ENCODE assay signal across 11 cellular contexts in the genomic region with DNA sequence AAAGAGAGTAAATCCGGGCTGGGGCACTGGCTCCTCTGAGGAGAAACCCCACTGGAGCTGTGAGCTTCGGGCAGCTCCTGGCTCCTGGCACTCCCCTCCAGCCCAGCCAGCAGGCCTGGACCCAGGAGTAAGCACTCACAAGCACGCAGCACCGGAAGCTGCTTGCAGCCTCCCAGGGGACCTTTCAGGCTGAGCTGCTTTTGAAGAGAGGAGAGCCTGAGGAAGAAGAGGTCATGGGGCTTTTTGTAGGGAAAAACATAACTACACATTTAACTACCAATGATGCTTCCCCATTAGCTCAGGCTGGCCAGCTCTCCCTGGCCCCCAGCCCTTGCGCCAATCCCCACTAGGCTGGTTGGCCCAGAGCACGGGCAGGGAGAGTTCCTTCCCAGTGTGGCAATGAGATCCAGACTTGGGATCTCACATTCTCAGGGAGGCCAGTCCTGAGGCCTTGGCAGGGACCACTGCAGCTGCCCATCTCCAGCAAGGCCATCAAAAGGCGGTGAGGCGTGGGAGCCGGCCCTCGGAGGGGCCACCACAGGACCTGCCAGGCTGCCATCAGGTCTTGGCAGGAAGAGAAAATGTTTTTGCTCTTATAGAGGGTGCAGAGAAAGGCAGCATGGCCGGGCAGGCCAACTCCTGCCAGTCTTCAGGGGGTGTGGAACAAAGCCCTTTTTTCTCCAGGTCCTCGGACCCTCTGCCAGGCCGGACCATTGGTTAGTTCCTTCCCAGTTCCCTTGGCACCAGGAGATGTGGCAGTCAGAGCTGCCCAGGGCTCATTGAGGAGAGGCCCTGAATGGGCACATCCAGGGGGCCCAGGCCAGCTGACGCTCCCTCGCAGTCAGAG. TPM values are rescaled to one million over a fixed set of nuclear protein-coding genes. Genes with fewer than 3 reads are reported as not detected.
DNase-seq lines count a peak whose midpoint lies in the region; ATAC-seq, FAIRE-seq and TF ChIP-seq lines count a peak whose summit lies in the region.
"Had no signal": no experiment of that assay in that cellular context is flagged by ENCODE, and none has a peak within 500 bp of the region (broad histone marks: within the 10 kb centered on the region; RNA-seq: fewer than 3 reads in every experiment).

No MANE protein-coding gene starts in this region.

- H3K27me3 Mint-ChIP-seq in neural progenitor cell (ENCODE audit: insufficient read depth, low read depth), result peaks cover 2% of the 10 kb centered on the region
- peaks cover 3% of the 10 kb centered on the region for H3K27me3 Mint-ChIP-seq in activated T-helper 17 cell treated with anti-CD3 and anti-CD28 coated beads, Interleukin-2, amount 50 U/mL, for 72 hours

- H3K4me1 ChIP-seq in Karpas-422 (ENCODE audit: low read length), result peaks cover 7% of the 10 kb centered on the region
- 0 out of 7 replicates have a peak, but pooled peaks cover 0 to 5% (median 0%) of the 10 kb centered on the region in 4 experiments for H3K4me1 ChIP-seq in H1 (replicated peaks in 1 of 4; ENCODE audit: control insufficient read depth in 3 of 4, insufficient read depth in 4 of 4, low read length in 3 of 4)
- no peaks in the 10 kb centered on the region for H3K4me1 ChIP-seq in neural progenitor cell

- no peak for TF ChIP-seq RAD21 in H1 (IDR thresholded peaks at IDR 0.05 in 1 of 2, conservative IDR thresholded peaks at IDR 0.05 in 1 of 2; ENCODE audit: low read depth in 2 of 2, low read length in 2 of 2)

- H3K79me2 ChIP-seq in Karpas-422 (ENCODE audit: low read length) (no peaks in the 10 kb centered on the region), H1 (ENCODE audit: control insufficient read depth in 1 of 2, insufficient read depth in 2 of 2, low read length in 2 of 2) (no peaks in the 10 kb centered on the region), neural progenitor cell (ENCODE audit: low read depth) (no peaks in the 10 kb centered on the region)

- H3K4ac ChIP-seq in H1 (replicated peaks; ENCODE audit: insufficient read length, low read depth, low read length), result no peak overlapping the region

- no peaks in the 10 kb centered on the region for H3K36me3 ChIP-seq in Karpas-422 (ENCODE audit: insufficient read depth, low read length)
- no peaks in the 10 kb centered on the region for H3K36me3 ChIP-seq in H1 (ENCODE audit: control insufficient read depth in 2 of 4, insufficient read depth in 4 of 4, low read length in 3 of 4)
- no peaks in the 10 kb centered on the region for H3K36me3 ChIP-seq in neural progenitor cell

- peak; percentile 80 for DNase-seq in Ammon's horn (ENCODE audit: low spot score)
- peak; percentile 54 for DNase-seq in Karpas-422
- DNase-seq in H1 (ENCODE audit: low read depth in 1 of 2, low spot score in 2 of 2), result no peak
- DNase-seq in neural progenitor cell (ENCODE audit: low spot score), result peak; percentile 30
- DNase-seq in NCI-H446 (lab: John Stamatoyannopoulos, UW), result no peak
- no peak for DNase-seq in dermis blood vessel endothelial cell
- DNase-seq in NCI-H226, result no peak
- DNase-seq: activated CD4-positive, alpha-beta T cell treated with anti-CD3 and anti-CD28 coated beads, Interleukin-2, amount 50 U/mL, for 4 hours; PC-9 had no signal

- H2AFZ ChIP-seq in Karpas-422 (ENCODE audit: low read length) (0 out of 2 replicates have a peak overlapping the region, but pooled peaks have one; percentile 36), H1 (ENCODE audit: low read length) (peak overlapping the region; percentile 28; the same call in 1 of the 2 replicates), neural progenitor cell (replicated peaks) (peak overlapping the region; percentile 95)
- H2AFZ ChIP-seq: PC-9 had no signal

- peak overlapping the region; percentile 60 for H4K91ac ChIP-seq in H1 (replicated peaks; ENCODE audit: insufficient read length, low read length)

- H3K4me1 Mint-ChIP-seq in neural progenitor cell, result peaks cover 6% of the 10 kb centered on the region
- no peaks in the 10 kb centered on the region for H3K4me1 Mint-ChIP-seq in activated T-helper 17 cell treated with anti-CD3 and anti-CD28 coated beads, Interleukin-2, amount 50 U/mL, for 72 hours

- H2BK12ac ChIP-seq in H1 (ENCODE audit: low read depth, low read length), result peak overlapping the region; percentile 60; the same call in 1 of the 2 replicates

- H3K9me3 Mint-ChIP-seq in neural progenitor cell, result peaks cover 5% of the 10 kb centered on the region
- no peaks in the 10 kb centered on the region for H3K9me3 Mint-ChIP-seq in activated T-helper 17 cell treated with anti-CD3 and anti-CD28 coated beads, Interleukin-2, amount 50 U/mL, for 72 hours

- H3F3A ChIP-seq in neural progenitor cell (ENCODE audit: low read depth), result no peaks in the 10 kb centered on the region

- no peak overlapping the region for H2AK5ac ChIP-seq in H1 (ENCODE audit: low read depth, low read length)

- CTCF ChIA-PET in H1 (lab: Charles Lee; ENCODE audit: partially characterized antibody), result interaction anchor here (0.5 to 2.5 kb wide), 3 partner anchors 50 to 83 kb away, joined by 3 to 7 read pairs (median 3); no protein-coding TSS in a partner anchor

- H2BK15ac ChIP-seq in H1 (ENCODE audit: low read length), result 0 out of 2 replicates have a peak overlapping the region, but pooled peaks have one; percentile 46

- H4K20me1 ChIP-seq in Karpas-422 (ENCODE audit: insufficient read depth, low read depth, low read length) (no peaks in the 10 kb centered on the region), H1 (replicated peaks in 1 of 2; ENCODE audit: control insufficient read depth in 1 of 2, insufficient read depth in 2 of 2, low read length in 2 of 2) (no peaks in the 10 kb centered on the region), neural progenitor cell (ENCODE audit: low read depth) (no peaks in the 10 kb centered on the region)

- no peak for FAIRE-seq in H1 (lab: Jason Lieb, UNC)
- FAIRE-seq: HepG2 had no signal

- no peak overlapping the region for H4K5ac ChIP-seq in H1 (ENCODE audit: insufficient read length, low read depth, low read length)

- H3K4me2 ChIP-seq in Karpas-422 (ENCODE audit: low read depth, low read length, poor library complexity, severe bottlenecking), result no peak overlapping the region
- H3K4me2 ChIP-seq in H1 (ENCODE audit: insufficient read depth in 1 of 2, low read depth in 2 of 2, low read length in 2 of 2), result no peak overlapping the region
- H3K4me2 ChIP-seq in neural progenitor cell, result no peak overlapping the region
- H3K4me2 ChIP-seq: PC-9 had no signal

- TF ChIP-seq CTCF in H1 (IDR thresholded peaks at IDR 0.05; ENCODE audit: control extremely low read depth in 1 of 3, insufficient read depth in 1 of 3, low read depth in 1 of 3, low read length in 3 of 3) (no peak), neural progenitor cell (IDR thresholded peaks at IDR 0.05) (no peak)

- H3K4me3 ChIP-seq in Karpas-422 (ENCODE audit: low read length) (no peak overlapping the region), H1 (ENCODE audit: extremely low read depth in 1 of 4, insufficient read depth in 2 of 4, low read depth in 3 of 4, low read length in 4 of 4) (no peak overlapping the region), neural progenitor cell (no peak overlapping the region)
- H3K4me3 ChIP-seq: PC-9 had no signal

- H3K14ac ChIP-seq in H1 (ENCODE audit: insufficient read length), result no peak overlapping the region

- H3K9me3 ChIP-seq in Karpas-422 (ENCODE audit: low read length), result no peaks in the 10 kb centered on the region
- peaks cover 4 to 6% of the 10 kb centered on the region in 2 experiments; a peak in 1 of 4 replicates for H3K9me3 ChIP-seq in H1 (ENCODE audit: insufficient read depth in 2 of 2, low read depth in 1 of 2, low read length in 1 of 2)
- no peaks in the 10 kb centered on the region for H3K9me3 ChIP-seq in neural progenitor cell (ENCODE audit: low read depth)

- no peak for TF ChIP-seq POLR2A in H1 (IDR thresholded peaks at IDR 0.05; ENCODE audit: control extremely low read depth in 1 of 2, low read depth in 2 of 2, low read length in 2 of 2)

- H3K9ac ChIP-seq in Karpas-422 (ENCODE audit: low read length) (no peak overlapping the region), H1 (replicated peaks in 1 of 4; ENCODE audit: extremely low read depth in 1 of 4, low read depth in 3 of 4, low read length in 3 of 4) (no peak overlapping the region), neural progenitor cell (no peak overlapping the region)

- no peaks in the 10 kb centered on the region for H3K27me3 ChIP-seq in Karpas-422 (ENCODE audit: low read length)
- no peaks in the 10 kb centered on the region for H3K27me3 ChIP-seq in H1 (replicated peaks in 1 of 4; ENCODE audit: control insufficient read depth in 3 of 4, extremely low read depth in 1 of 4, insufficient read depth in 3 of 4, low read length in 3 of 4)
- no peaks in the 10 kb centered on the region for H3K27me3 ChIP-seq in neural progenitor cell

- H3K9me2 ChIP-seq in Karpas-422 (replicated peaks; ENCODE audit: insufficient read depth, low read length), result no peaks in the 10 kb centered on the region

- no peaks in the 10 kb centered on the region; the same call in 1 of the 2 replicates for H3K23me2 ChIP-seq in H1 (ENCODE audit: low read depth, low read length)

- H2BK5ac ChIP-seq in H1 (ENCODE audit: low read depth, low read length), result peak overlapping the region; percentile 35; the same call in 1 of the 2 replicates

- H3K79me1 ChIP-seq in H1 (ENCODE audit: low read depth, low read length), result no peaks in the 10 kb centered on the region

- H3K36me3 Mint-ChIP-seq in neural progenitor cell, result no peaks in the 10 kb centered on the region
- H3K36me3 Mint-ChIP-seq in activated T-helper 17 cell treated with anti-CD3 and anti-CD28 coated beads, Interleukin-2, amount 50 U/mL, for 72 hours (ENCODE audit: low read depth), result no peaks in the 10 kb centered on the region

- no peak overlapping the region for H3K23ac ChIP-seq in H1 (ENCODE audit: insufficient read length)

- no peak overlapping the region for H4K8ac ChIP-seq in H1 (ENCODE audit: extremely low read depth, insufficient read depth, low read length)

- no peak overlapping the region for H2BK120ac ChIP-seq in H1 (replicated peaks; ENCODE audit: low read depth, low read length)

- H3K56ac ChIP-seq in H1 (replicated peaks; ENCODE audit: insufficient read length, low read depth, low read length), result no peak overlapping the region

- POLR2A ChIA-PET in H1 (lab: Charles Lee; ENCODE audit: partially characterized antibody), result interaction anchor here (0.5 to 2.1 kb wide), 6 partner anchors 18 to 59 kb away, joined by 3 to 8 read pairs (median 4); partner anchors contain the start of gene HAPLN3

- 86% methylated on average over 15 of the region's 15 CpGs; no CpG with 5 or more reads in 1 of the 2 experiments for WGBS in H1 (ENCODE audit: extremely low coverage in 1 of 2, insufficient coverage in 1 of 2, insufficient read length in 1 of 2, insufficient replicate concordance in 2 of 2, low coverage in 1 of 2, low lambda C conversion rate in 2 of 2, missing lambda C conversion rate in 1 of 2), 2 experiments

- no peak overlapping the region for H3K18ac ChIP-seq in H1 (ENCODE audit: extremely low read depth, low read length)

- H3K27ac Mint-ChIP-seq in neural progenitor cell, result no peak overlapping the region
- H3K27ac Mint-ChIP-seq in activated T-helper 17 cell treated with anti-CD3 and anti-CD28 coated beads, Interleukin-2, amount 50 U/mL, for 72 hours, result no peak overlapping the region

- no peak for TF ChIP-seq EP300 in H1 (IDR thresholded peaks at IDR 0.05; ENCODE audit: borderline replicate concordance in 1 of 2, low read depth in 2 of 2, low read length in 2 of 2)

- no peak for ATAC-seq in activated T-helper 17 cell treated with anti-CD3 and anti-CD28 coated beads, Interleukin-2, amount 50 U/mL, for 72 hours (replicated peaks)
- ATAC-seq: HepG2 had no signal

- H3K27ac ChIP-seq in Karpas-422 (ENCODE audit: low read length) (no peak overlapping the region), H1 (ENCODE audit: low read depth, low read length) (no peak overlapping the region), neural progenitor cell (no peak overlapping the region)
- H3K27ac ChIP-seq: PC-9 had no signal

- no peak overlapping the region for H3K4me3 Mint-ChIP-seq in neural progenitor cell
- no peak overlapping the region for H3K4me3 Mint-ChIP-seq in activated T-helper 17 cell treated with anti-CD3 and anti-CD28 coated beads, Interleukin-2, amount 50 U/mL, for 72 hours

- H2BK20ac ChIP-seq in H1 (ENCODE audit: low read length), result 0 out of 2 replicates have a peak overlapping the region, but pooled peaks have one; percentile 53

RNA-seq across cellular contexts. Expression of gene MFGE8, which starts 41.5 kb away (rescaled TPM):
- not detected in 2 replicates for total RNA-seq in Karpas-422 (2014; rRNA removed; shearing (Covaris generic); ENCODE audit: low replicate concordance)
- total RNA-seq in H1 (2021; fragmentation: NEBNext Ultra II Directional; extraction: Animal tissue kit (Norgen Biotek cat#: 25700)), result 1,211 and 1,237 TPM in 2 replicates
- 2,117 and 2,643 TPM in 2 replicates for polyA plus RNA-seq in H1 (2011; rRNA removed)
- 1,895 TPM for polyA plus RNA-seq in H1 (2011; cell fraction: cytosol; rRNA removed)
- 4,441 TPM for polyA plus RNA-seq in H1 (2011; cell fraction: nucleus; rRNA removed)
- polyA plus RNA-seq in H1 (2012, experiment 1 of 2), result 1,613 to 2,038 TPM (median 1,926 TPM) in 4 replicates
- polyA plus RNA-seq in H1 (2012, experiment 2 of 2), result 1,448 TPM
- 955 TPM for polyA plus RNA-seq in H1 (2013, experiment 1 of 2)
- 930 TPM for polyA plus RNA-seq in H1 (2013, experiment 2 of 2)
- 1,165 and 1,269 TPM in 2 replicates for polyA minus RNA-seq in H1 (2011; rRNA and poly(A)+ RNA removed)
- 1,023 TPM for polyA minus RNA-seq in H1 (2011; cell fraction: cytosol; rRNA and poly(A)+ RNA removed)
- 1,091 TPM for polyA minus RNA-seq in H1 (2011; cell fraction: nucleus; rRNA and poly(A)+ RNA removed)
- total RNA-seq in neural progenitor cell (ENCODE audit: low replicate concordance), result 92.6 and 124 TPM in 2 replicates
- 48.1 and 49.7 TPM in 2 replicates for total RNA-seq in dermis blood vessel endothelial cell
- total RNA-seq in activated T-helper 17 cell treated with anti-CD3 and anti-CD28 coated beads, Interleukin-2, amount 50 U/mL, for 72 hours, result 10 to 100 TPM; 17.0 to 19.2 TPM

RNA-seq across cellular contexts. Expression of gene HAPLN3, which starts 59.3 kb away (rescaled TPM):
- total RNA-seq in Karpas-422 (2014; rRNA removed; shearing (Covaris generic); ENCODE audit: low replicate concordance), result not detected in 2 replicates
- 76.2 and 80.9 TPM in 2 replicates for total RNA-seq in H1 (2021; fragmentation: NEBNext Ultra II Directional; extraction: Animal tissue kit (Norgen Biotek cat#: 25700))
- polyA plus RNA-seq in H1 (2011; rRNA removed), result 79.7 and 115 TPM in 2 replicates
- 102 TPM for polyA plus RNA-seq in H1 (2011; cell fraction: cytosol; rRNA removed)
- polyA plus RNA-seq in H1 (2011; cell fraction: nucleus; rRNA removed), result 143 TPM
- 49.1 to 81.6 TPM (median 72.4 TPM) in 4 replicates for polyA plus RNA-seq in H1 (2012, experiment 1 of 2)
- 68.3 TPM for polyA plus RNA-seq in H1 (2012, experiment 2 of 2)
- polyA plus RNA-seq in H1 (2013, experiment 1 of 2), result 61.1 TPM
- 63.9 TPM for polyA plus RNA-seq in H1 (2013, experiment 2 of 2)
- 17.3 and 31.2 TPM in 2 replicates for polyA minus RNA-seq in H1 (2011; rRNA and poly(A)+ RNA removed)
- polyA minus RNA-seq in H1 (2011; cell fraction: cytosol; rRNA and poly(A)+ RNA removed), result 40.7 TPM
- 26.8 TPM for polyA minus RNA-seq in H1 (2011; cell fraction: nucleus; rRNA and poly(A)+ RNA removed)
- 2.7 and 9.5 TPM in 2 replicates for total RNA-seq in neural progenitor cell (ENCODE audit: low replicate concordance)
- total RNA-seq in dermis blood vessel endothelial cell, result 52.2 and 95.6 TPM in 2 replicates
- total RNA-seq in activated T-helper 17 cell treated with anti-CD3 and anti-CD28 coated beads, Interleukin-2, amount 50 U/mL, for 72 hours, result 10 to 100 TPM; 31.6 to 38.6 TPM
- total RNA-seq: HepG2 had no signal

Comparison
In these comparisons a context has a peak if more than half of its experiments do, and no peak if none do; other contexts are left out.
1. DNase-seq: peak in Ammon's horn (single experiment), Karpas-422 (single experiment) and neural progenitor cell (single experiment); none in H1 (0 of 2), NCI-H446 (0 of 2), dermis blood vessel endothelial cell (single experiment) and NCI-H226 (single experiment).
2. H2AFZ ChIP-seq: peak in every context shown above with its lines; median percentile 95 in neural progenitor cell; 36 in Karpas-422; 28 in H1.
3. RNA of gene MFGE8, which starts 41.5 kb away (total RNA-seq): 1,211 to 1,237 TPM in H1, 92.6 to 124 TPM in neural progenitor cell, 48.1 to 49.7 TPM in dermis blood vessel endothelial cell and 17.0 to 19.2 TPM in activated T-helper 17 cell treated with anti-CD3 and anti-CD28 coated beads, Interleukin-2, amount 50 U/mL, for 72 hours; not detected in Karpas-422; every median in the first group is over 10 times any median in the second.